ENCODE assay signal across 16 cellular contexts in genomic region chr3:80889643-80890042, GRCh38.
A peak's percentile ranks its signal among the peaks of the same experiment; 100 is the strongest.
DNase-seq lines count a peak whose midpoint lies in the region; ATAC-seq, FAIRE-seq and TF ChIP-seq lines count a peak whose summit lies in the region.
"Had no signal": no experiment of that assay in that cellular context is flagged by ENCODE, and none has a peak within 500 bp of the region (broad histone marks: within the 10 kb centered on the region; RNA-seq: fewer than 3 reads in every experiment).

No MANE protein-coding gene starts in this region.

- H2AFZ ChIP-seq in SK-N-SH (ENCODE audit: low read depth) (peak overlapping the region; percentile 46; the same call in 1 of the 2 replicates), endothelial cell of umbilical vein (ENCODE audit: low read depth, low read length) (peak overlapping the region; percentile 70)

- peak; percentile 76 for FAIRE-seq in endothelial cell of umbilical vein (lab: Jason Lieb, UNC)

- no peak for TF ChIP-seq RAD21 in SK-N-SH (IDR thresholded peaks at IDR 0.05; ENCODE audit: low read length)

- no peak overlapping the region for H3K4me3 ChIP-seq in SK-N-SH (ENCODE audit: low read depth in 2 of 2, low read length in 1 of 2)
- H3K4me3 ChIP-seq in endothelial cell of umbilical vein (replicated peaks in 1 of 3; ENCODE audit: insufficient read depth in 1 of 3, low read depth in 1 of 3, low read length in 3 of 3) = peak overlapping the region in 1 of 3 experiments; percentile 45
- H3K4me3 ChIP-seq: BLaER1 had no signal

- H3K36me3 ChIP-seq in SK-N-SH (replicated peaks in 1 of 2; ENCODE audit: control insufficient read depth in 1 of 2, insufficient read depth in 2 of 2, low read length in 1 of 2) = no peaks in the 10 kb centered on the region
- H3K36me3 ChIP-seq in endothelial cell of umbilical vein (ENCODE audit: control insufficient read depth in 2 of 2, extremely low read depth in 1 of 2, insufficient read depth in 2 of 2, low read length in 2 of 2) = no peaks in the 10 kb centered on the region
- H3K36me3 ChIP-seq: BLaER1 had no signal

- no peak for TF ChIP-seq POLR2A in endothelial cell of umbilical vein (IDR thresholded peaks at IDR 0.05; ENCODE audit: low read depth, low read length)

- no peaks in the 10 kb centered on the region for H3K4me1 Mint-ChIP-seq in MCF 10A (ENCODE audit: insufficient read depth, unreplicated experiment)
- H3K4me1 Mint-ChIP-seq: CD4-positive, CD25-positive, alpha-beta regulatory T cell; IgD-negative memory B cell had no signal

- intact Hi-C loops in endothelial cell of umbilical vein (cut with micrococcal nuclease) (no loop called here), MCF 10A (cut with micrococcal nuclease) (no loop called here)

- H3K4me1 ChIP-seq in SK-N-SH (ENCODE audit: control insufficient read depth in 1 of 2, insufficient read depth in 2 of 2, low read depth in 1 of 2, low read length in 1 of 2) = no peaks in the 10 kb centered on the region
- H3K4me1 ChIP-seq in endothelial cell of umbilical vein (ENCODE audit: control insufficient read depth, extremely low read depth, insufficient read depth, low read length) = peaks cover 12% of the 10 kb centered on the region
- H3K4me1 ChIP-seq: BLaER1 had no signal

- in situ Hi-C loops in KBM-7 (cut with MboI; ENCODE audit: low pct_unique_long_range_greater_than_20kb, low sequenced_read_pairs) = no loop called here

- BruUV-seq in endothelial cell of umbilical vein (replicated peaks; lab: Mats Ljungman, UMichigan) = no TSS peak
- BruUV-seq in MCF 10A (replicated peaks; lab: Mats Ljungman, UMichigan) = no TSS peak

- H3K27me3 ChIP-seq in SK-N-SH (ENCODE audit: insufficient read depth) (no peaks in the 10 kb centered on the region), endothelial cell of umbilical vein (ENCODE audit: control insufficient read depth in 2 of 2, insufficient read depth in 2 of 2, low read length in 2 of 2) (no peaks in the 10 kb centered on the region)
- H3K27me3 ChIP-seq: BLaER1 had no signal

- H3K36me3 Mint-ChIP-seq in MCF 10A (ENCODE audit: insufficient read depth, unreplicated experiment) = peaks cover 6% of the 10 kb centered on the region
- H3K36me3 Mint-ChIP-seq: CD4-positive, CD25-positive, alpha-beta regulatory T cell; IgD-negative memory B cell had no signal

- no peak overlapping the region for H3K4me3 Mint-ChIP-seq in MCF 10A (ENCODE audit: unreplicated experiment)
- H3K4me3 Mint-ChIP-seq: CD4-positive, CD25-positive, alpha-beta regulatory T cell; IgD-negative memory B cell had no signal

- no peak for TF ChIP-seq EP300 in SK-N-SH (IDR thresholded peaks at IDR 0.05; ENCODE audit: borderline replicate concordance in 1 of 2, low read depth in 1 of 2, low read length in 1 of 2)

- no peaks in the 10 kb centered on the region for H3K9me1 ChIP-seq in endothelial cell of umbilical vein (replicated peaks; ENCODE audit: control insufficient read depth, extremely low read depth, insufficient read depth, low read length)

- no peaks in the 10 kb centered on the region for H3K27me3 Mint-ChIP-seq in MCF 10A (ENCODE audit: insufficient read depth, unreplicated experiment)
- H3K27me3 Mint-ChIP-seq: CD4-positive, CD25-positive, alpha-beta regulatory T cell; IgD-negative memory B cell had no signal

- CTCF ChIA-PET in SK-N-SH (lab: Yijun Ruan, JAX) = no interaction called here
- CTCF ChIA-PET in endothelial cell of umbilical vein (lab: Charles Lee) = interaction anchor here (0.7 to 1.3 kb wide), 5 partner anchors 12 to 1369 kb away, joined by 3 to 4 read pairs (median 3); no protein-coding TSS in a partner anchor
- CTCF ChIA-PET in MCF 10A (lab: Yijun Ruan, JAX) = interaction anchor here (0.7 kb wide), 1 partner anchor 1717 kb away, joined by 3 read pairs; no protein-coding TSS in a partner anchor

- TF ChIP-seq CTCF in SK-N-SH (IDR thresholded peaks at IDR 0.05) = no peak
- TF ChIP-seq CTCF in endothelial cell of umbilical vein (IDR thresholded peaks at IDR 0.05; ENCODE audit: extremely low read depth in 1 of 2, insufficient read depth in 1 of 2, low read depth in 1 of 2, low read length in 2 of 2) = no peak
- no peak for TF ChIP-seq CTCF in MCF 10A (IDR thresholded peaks at IDR 0.05; ENCODE audit: unreplicated experiment)
- no peak for TF ChIP-seq CTCF in GM10266 (IDR thresholded peaks at IDR 0.05; ENCODE audit: control insufficient read depth, insufficient read depth, low read depth, missing control alignments)

- no peaks in the 10 kb centered on the region for H4K20me1 ChIP-seq in SK-N-SH (ENCODE audit: insufficient read depth)
- no peaks in the 10 kb centered on the region for H4K20me1 ChIP-seq in endothelial cell of umbilical vein (replicated peaks; ENCODE audit: control insufficient read depth, extremely low read depth, insufficient read depth, low read length)
- H4K20me1 ChIP-seq: BLaER1 had no signal

- H3K79me2 ChIP-seq in SK-N-SH (ENCODE audit: insufficient read depth) (no peaks in the 10 kb centered on the region), endothelial cell of umbilical vein (ENCODE audit: control insufficient read depth, insufficient read depth, low read length) (no peaks in the 10 kb centered on the region)

- dilution Hi-C loops in endothelial cell of umbilical vein (cut with MboI; ENCODE audit: extremely low pct_ligation_motif_present, low sequenced_read_pairs) = no loop called here

- no peaks in the 10 kb centered on the region for H3K9me2 ChIP-seq in SK-N-SH

- H3F3A ChIP-seq in SK-N-SH (replicated peaks; ENCODE audit: insufficient read depth) = no peaks in the 10 kb centered on the region

- H3K9ac ChIP-seq in SK-N-SH = no peak overlapping the region
- H3K9ac ChIP-seq in endothelial cell of umbilical vein (replicated peaks; ENCODE audit: extremely low read depth, insufficient read depth, low read length) = peak overlapping the region; percentile 42
- H3K9ac ChIP-seq: BLaER1, KMS-11 had no signal

- H3K27ac ChIP-seq in SK-N-SH (ENCODE audit: low read depth in 2 of 2, low read length in 1 of 2) (no peak overlapping the region), endothelial cell of umbilical vein (ENCODE audit: insufficient read depth, low read depth, low read length) (peak overlapping the region; percentile 51)
- H3K27ac ChIP-seq: 22Rv1, BLaER1, KMS-11 had no signal

- WGBS in SK-N-SH (ENCODE audit: low lambda C conversion rate) = 54% methylated on average over 4 of the region's 4 CpGs

- H3K9me3 Mint-ChIP-seq in MCF 10A (ENCODE audit: unreplicated experiment) = peaks cover 7% of the 10 kb centered on the region

- ATAC-seq in SK-N-SH treated with all-trans-retinoic acid at 6 μM for 48 hours (no peak), GM18517 (IDR thresholded peaks at IDR 0.05; ENCODE audit: unreplicated experiment) (no peak)

- POLR2A ChIA-PET in SK-N-SH (lab: Yijun Ruan, JAX) (no interaction called here), endothelial cell of umbilical vein (lab: Charles Lee) (interaction anchor here (0.7 to 0.9 kb wide), 2 partner anchors 12 to 803 kb away, joined by 3 to 5 read pairs; no protein-coding TSS in a partner anchor), MCF 10A (lab: Yijun Ruan, JAX) (no interaction called here)

- no peak overlapping the region for H3K27ac Mint-ChIP-seq in MCF 10A (ENCODE audit: low read depth, unreplicated experiment)
- H3K27ac Mint-ChIP-seq: CD4-positive, CD25-positive, alpha-beta regulatory T cell; IgD-negative memory B cell had no signal

- H3K9me3 ChIP-seq in SK-N-SH = no peaks in the 10 kb centered on the region
- H3K9me3 ChIP-seq in endothelial cell of umbilical vein (replicated peaks; ENCODE audit: control insufficient read depth, insufficient read depth, low read length) = no peaks in the 10 kb centered on the region
- H3K9me3 ChIP-seq: BLaER1 had no signal

- H3K4me2 ChIP-seq in SK-N-SH (no peak overlapping the region), endothelial cell of umbilical vein (ENCODE audit: insufficient read depth, low read length) (peak overlapping the region; percentile 96)
- H3K4me2 ChIP-seq: BLaER1, KMS-11 had no signal

- no peak for DNase-seq in SK-N-SH
- DNase-seq in KBM-7 = peak; percentile 18
- peak; percentile 79 for DNase-seq in endothelial cell of umbilical vein (ENCODE audit: low read depth, low spot score)
- DNase-seq in nucleus accumbens (lab: John Stamatoyannopoulos, UW) = no peak
- DNase-seq in MCF 10A (ENCODE audit: unreplicated experiment) = no peak
- no peak for DNase-seq in GM10266 (ENCODE audit: extremely low spot score)
- DNase-seq: Calu3; CD4-positive, CD25-positive, alpha-beta regulatory T cell; DMS79; HCEC 1CT had no signal

TF ChIP-seq in SK-N-SH, 30 proteins besides CTCF, POLR2A, EP300 and RAD21 (continues in another document):
- no peak for TF ChIP-seq YY1 (IDR thresholded peaks at IDR 0.05; ENCODE audit: low read depth)
- no peak for TF ChIP-seq MEF2A (IDR thresholded peaks at IDR 0.05; ENCODE audit: borderline replicate concordance, low read depth)
- no peak for TF ChIP-seq RFX5 (IDR thresholded peaks at IDR 0.05; ENCODE audit: low read length)

TF ChIP-seq in SK-N-SH treated with all-trans-retinoic acid at 6 μM for 48 hours, 23 proteins besides CTCF, POLR2A, EP300 and RAD21 (continues in another document):
- TF ChIP-seq CSDC2 (CRISPR knock-in tag; IDR thresholded peaks at IDR 0.05) = no peak

TF ChIP-seq in endothelial cell of umbilical vein, 7 proteins besides CTCF, POLR2A, EP300 and RAD21:
- peak; percentile 62 for TF ChIP-seq FOS (IDR thresholded peaks at IDR 0.05; ENCODE audit: borderline replicate concordance, insufficient read depth, low read length)
- peak; percentile 29 for TF ChIP-seq JUN (IDR thresholded peaks at IDR 0.05; ENCODE audit: borderline replicate concordance, insufficient read depth, insufficient read length, low read depth)
- no peak for TF ChIP-seq POLR2AphosphoS5 (IDR thresholded peaks at IDR 0.05; ENCODE audit: insufficient read depth, low read depth, low read length)
TF ChIP-seq in endothelial cell of umbilical vein: peak in this region for 2.

Comparison
In these comparisons a context has a peak if more than half of its experiments do, and no peak if none do; other contexts are left out.
1. DNase-seq: peak in KBM-7 (single experiment) and endothelial cell of umbilical vein (single experiment); none in SK-N-SH (single experiment), nucleus accumbens (0 of 56), MCF 10A (single experiment) and GM10266 (single experiment).